ENCODE assay signal across 16 cellular contexts in genomic region chr5:178422400-178422775, GRCh38.
DNase-seq lines count a peak whose midpoint lies in the region; ATAC-seq and TF ChIP-seq lines count a peak whose summit lies in the region.
"Had no signal": no experiment of that assay in that cellular context is flagged by ENCODE, and none has a peak within 500 bp of the region (broad histone marks: within the 10 kb centered on the region; RNA-seq: fewer than 3 reads in every experiment).

No MANE protein-coding gene starts in this region.

- H3K27me3 Mint-ChIP-seq in neural crest cell (ENCODE audit: low read depth): no peaks in the 10 kb centered on the region
- peaks cover 16% of the 10 kb centered on the region for H3K27me3 Mint-ChIP-seq in Calu3 (ENCODE audit: unreplicated experiment)

- H3K9me3 Mint-ChIP-seq in neural crest cell (no peaks in the 10 kb centered on the region), Calu3 (ENCODE audit: low read depth, unreplicated experiment) (no peaks in the 10 kb centered on the region)

- CTCF ChIA-PET in Calu3 (lab: Charles Lee): no interaction called here

- intact Hi-C loops in right cardiac atrium (cut with DNase I) (no loop called here), sciatic nerve (cut with DNase I) (no loop called here), Calu3 (cut with micrococcal nuclease; ENCODE audit: unreplicated experiment) (no loop called here)

- H3K79me2 ChIP-seq in trophoblast cell (ENCODE audit: control insufficient read depth, insufficient read depth, low read length, poor library complexity): no peaks in the 10 kb centered on the region

- H4K91ac ChIP-seq in trophoblast cell (ENCODE audit: low read depth, low read length): no peak overlapping the region

- WGBS in right cardiac atrium: 66% methylated on average over 11 of the region's 11 CpGs
- no CpG with 5 or more reads among the region's 11 CpGs for WGBS in trophoblast cell (ENCODE audit: extremely low coverage, insufficient coverage, insufficient read length)

- H3K36me3 ChIP-seq in H7 (replicated peaks; ENCODE audit: control insufficient read depth, insufficient read depth, low read length): no peaks in the 10 kb centered on the region
- H3K36me3 ChIP-seq in HUES6 (ENCODE audit: control insufficient read depth, insufficient read depth, low read length): no peaks in the 10 kb centered on the region
- no peaks in the 10 kb centered on the region for H3K36me3 ChIP-seq in trophoblast cell (ENCODE audit: control insufficient read depth in 1 of 2, insufficient read depth in 2 of 2, low read length in 2 of 2)

- no peak overlapping the region for H3K4me3 ChIP-seq in H7 (ENCODE audit: insufficient read depth, low read depth, low read length)
- no peak overlapping the region for H3K4me3 ChIP-seq in HUES6 (ENCODE audit: low read depth, low read length)
- no peak overlapping the region for H3K4me3 ChIP-seq in right cardiac atrium (ENCODE audit: low read length)
- H3K4me3 ChIP-seq in trophoblast cell (ENCODE audit: low read depth, low read length): no peak overlapping the region

- ATAC-seq in right cardiac atrium (peak; percentile 36 to 54), sciatic nerve (no peak), GM21717 (IDR thresholded peaks at IDR 0.05; ENCODE audit: unreplicated experiment) (no peak)

- H3K4me3 Mint-ChIP-seq in neural crest cell (no peak overlapping the region), Calu3 (ENCODE audit: low read depth, unreplicated experiment) (no peak overlapping the region)
- H3K4me3 Mint-ChIP-seq: CD14-positive monocyte had no signal

- H3K36me3 Mint-ChIP-seq in neural crest cell (ENCODE audit: low read depth) (no peaks in the 10 kb centered on the region), Calu3 (ENCODE audit: insufficient read depth, unreplicated experiment) (no peaks in the 10 kb centered on the region)
- H3K36me3 Mint-ChIP-seq: CD14-positive monocyte had no signal

- H3K27ac ChIP-seq in HUES6 (ENCODE audit: low read depth, low read length) (no peak overlapping the region), right cardiac atrium (ENCODE audit: low read length) (no peak overlapping the region), trophoblast cell (ENCODE audit: low read depth, low read length) (no peak overlapping the region)

- TF ChIP-seq CTCF in neural crest cell (conservative IDR thresholded peaks at IDR 0.05) (no peak), Calu3 (IDR thresholded peaks at IDR 0.05; ENCODE audit: unreplicated experiment) (no peak)

- no peaks in the 10 kb centered on the region for H3K79me1 ChIP-seq in trophoblast cell (ENCODE audit: low read length)

- H3K9me3 ChIP-seq in HUES6 (ENCODE audit: control insufficient read depth, insufficient read depth, low read depth, low read length) (no peaks in the 10 kb centered on the region), right cardiac atrium (ENCODE audit: control insufficient read depth, low read length) (no peaks in the 10 kb centered on the region), trophoblast cell (ENCODE audit: insufficient read depth, low read depth, low read length) (no peaks in the 10 kb centered on the region)

- H2AK5ac ChIP-seq in trophoblast cell (ENCODE audit: low read length): no peak overlapping the region

- H3K27ac Mint-ChIP-seq in neural crest cell (ENCODE audit: unreplicated experiment) (peak overlapping the region; percentile 35), Calu3 (ENCODE audit: unreplicated experiment) (no peak overlapping the region)
- H3K27ac Mint-ChIP-seq: CD14-positive monocyte had no signal

- H3K27me3 ChIP-seq in H7 (ENCODE audit: control insufficient read depth, insufficient read depth, low read length) (no peaks in the 10 kb centered on the region), HUES6 (ENCODE audit: control insufficient read depth, insufficient read depth, low read length) (no peaks in the 10 kb centered on the region), right cardiac atrium (ENCODE audit: control insufficient read depth, insufficient read depth) (no peaks in the 10 kb centered on the region), trophoblast cell (ENCODE audit: insufficient read depth, low read length) (no peaks in the 10 kb centered on the region)

- H3K4me2 ChIP-seq in trophoblast cell (ENCODE audit: low read length): no peak overlapping the region

- H4K12ac ChIP-seq in trophoblast cell (ENCODE audit: low read depth, low read length): no peak overlapping the region

- no peak overlapping the region for H4K8ac ChIP-seq in trophoblast cell (ENCODE audit: low read depth, low read length)

- H3K4ac ChIP-seq in trophoblast cell (ENCODE audit: low read depth, low read length): no peak overlapping the region

- H2BK5ac ChIP-seq in trophoblast cell (ENCODE audit: low read depth, low read length, poor library complexity): no peak overlapping the region

- H3K9ac ChIP-seq in HUES6 (ENCODE audit: low read length) (peak overlapping the region; percentile 24), trophoblast cell (ENCODE audit: low read length) (no peak overlapping the region)

- no peak overlapping the region for H2BK120ac ChIP-seq in trophoblast cell (ENCODE audit: insufficient read depth, low read length, poor library complexity)

- no peak overlapping the region for H2AFZ ChIP-seq in trophoblast cell (ENCODE audit: insufficient read depth, low read length, poor library complexity)

- BruUV-seq in Calu3 (replicated peaks; lab: Mats Ljungman, UMichigan): no TSS peak

- H3K14ac ChIP-seq in trophoblast cell (ENCODE audit: low read length): no peak overlapping the region

- no peak overlapping the region for H2BK12ac ChIP-seq in trophoblast cell (ENCODE audit: low read length)

- H3K23ac ChIP-seq in trophoblast cell (ENCODE audit: low read length): no peak overlapping the region

- H3K18ac ChIP-seq in trophoblast cell (ENCODE audit: low read length): no peak overlapping the region

- H3K4me1 ChIP-seq in HUES6 (ENCODE audit: control insufficient read depth, insufficient read depth, low read length) (peaks cover 47% of the 10 kb centered on the region), right cardiac atrium (ENCODE audit: control insufficient read depth, insufficient read depth, low read length) (no peaks in the 10 kb centered on the region), trophoblast cell (ENCODE audit: control insufficient read depth in 1 of 2, insufficient read depth in 2 of 2, low read length in 2 of 2) (peaks cover 6 to 9% of the 10 kb centered on the region in 2 experiments)

- peaks cover 70% of the 10 kb centered on the region for H3K4me1 Mint-ChIP-seq in neural crest cell
- H3K4me1 Mint-ChIP-seq in Calu3 (ENCODE audit: low read depth, unreplicated experiment): no peaks in the 10 kb centered on the region

- DNase-seq in H7 (peak; percentile 43), right cardiac atrium (no peak), neural crest cell (ENCODE audit: low read depth, low spot score) (no peak), sciatic nerve (ENCODE audit: low spot score) (no peak), Calu3 (no peak), trophoblast cell (no peak)
- DNase-seq: AML-193; EL; KBM-7; MV-4-11; NCI-H187 treated with DMSO at 0.1 percent for 48 hours; NCI-H69; NK-92 treated with Interleukin-12 subunit alpha and Interleukin-12 subunit beta, amount 100 ng/mL, for 24 hours had no signal

Comparison
In these comparisons a context has a peak if more than half of its experiments do, and no peak if none do; other contexts are left out.
1. ATAC-seq: peak in right cardiac atrium (2 of 2); none in sciatic nerve (single experiment) and GM21717 (single experiment).